23 cellular contexts compared by ENCODE assay signal in genomic region chr2:8268172-8268783, GRCh38.
A peak's percentile ranks its signal among the peaks of the same experiment; 100 is the strongest.
DNase-seq lines count a peak whose midpoint lies in the region; ATAC-seq, FAIRE-seq and TF ChIP-seq lines count a peak whose summit lies in the region.
"Had no signal": no experiment of that assay in that cellular context is flagged by ENCODE, and none has a peak within 500 bp of the region (broad histone marks: within the 10 kb centered on the region; RNA-seq: fewer than 3 reads in every experiment).

No MANE protein-coding gene starts in this region.

- peaks cover 4% of the 10 kb centered on the region for H3K4me1 Mint-ChIP-seq in astrocyte (ENCODE audit: low read depth, unreplicated experiment)
- H3K4me1 Mint-ChIP-seq: activated naive CD8-positive, alpha-beta T cell treated with anti-CD3 and anti-CD28 coated beads, Interleukin-2, amount 50 U/mL, for 24 hours had no signal

- H3K36me3 ChIP-seq in HepG2 (replicated peaks in 1 of 2; ENCODE audit: control insufficient read depth in 1 of 2, insufficient read depth in 2 of 2, low read length in 2 of 2) = no peaks in the 10 kb centered on the region
- H3K36me3 ChIP-seq in right lobe of liver = no peaks in the 10 kb centered on the region
- H3K36me3 ChIP-seq in astrocyte (ENCODE audit: insufficient read depth, low read length) = no peaks in the 10 kb centered on the region
- H3K36me3 ChIP-seq in left ventricle myocardium inferior = no peaks in the 10 kb centered on the region
- H3K36me3 ChIP-seq: neural progenitor cell, tibial artery had no signal

- peaks cover 30% of the 10 kb centered on the region for H3K27me3 Mint-ChIP-seq in astrocyte (ENCODE audit: low read depth, unreplicated experiment)

- H3K27ac Mint-ChIP-seq in astrocyte (ENCODE audit: unreplicated experiment) = no peak overlapping the region
- H3K27ac Mint-ChIP-seq: activated naive CD8-positive, alpha-beta T cell treated with anti-CD3 and anti-CD28 coated beads, Interleukin-2, amount 50 U/mL, for 24 hours; neural progenitor cell had no signal

- H3K27me3 ChIP-seq in HepG2 (ENCODE audit: control insufficient read depth in 1 of 2, insufficient read depth in 2 of 2, low read length in 2 of 2) (no peaks in the 10 kb centered on the region), right lobe of liver (no peaks in the 10 kb centered on the region), astrocyte (ENCODE audit: insufficient read depth, low read length) (peaks cover 2% of the 10 kb centered on the region), left ventricle myocardium inferior (ENCODE audit: low read depth) (no peaks in the 10 kb centered on the region)
- H3K27me3 ChIP-seq: tibial artery had no signal

- no peaks in the 10 kb centered on the region for H4K20me1 ChIP-seq in HepG2 (ENCODE audit: insufficient read depth, low read length)
- H4K20me1 ChIP-seq in astrocyte (ENCODE audit: insufficient read depth, low read length) = no peaks in the 10 kb centered on the region

- H3K79me2 ChIP-seq in HepG2 (ENCODE audit: insufficient read depth, low read length) (no peaks in the 10 kb centered on the region), astrocyte (ENCODE audit: insufficient read depth, low read length) (no peaks in the 10 kb centered on the region)

- TF ChIP-seq EP300 in HepG2 (IDR thresholded peaks at IDR 0.05; ENCODE audit: low read depth in 2 of 2, low read length in 2 of 2) (no peak), HepG2 (CRISPR knock-in tag; IDR thresholded peaks at IDR 0.05; ENCODE audit: borderline replicate concordance) (no peak)

- H2AFZ ChIP-seq in HepG2 (ENCODE audit: low read length) = no peak overlapping the region
- no peak overlapping the region for H2AFZ ChIP-seq in astrocyte (ENCODE audit: low read depth, low read length)
- H2AFZ ChIP-seq: neural progenitor cell, PC-9 had no signal

- H3K4me3 Mint-ChIP-seq in astrocyte (ENCODE audit: unreplicated experiment) = no peak overlapping the region
- H3K4me3 Mint-ChIP-seq: activated naive CD8-positive, alpha-beta T cell treated with anti-CD3 and anti-CD28 coated beads, Interleukin-2, amount 50 U/mL, for 24 hours; neural progenitor cell had no signal

- BruUV-seq in HepG2 (replicated peaks; lab: Mats Ljungman, UMichigan) = no TSS peak

- DNase-seq in HepG2 (ENCODE audit: low spot score) = no peak
- no peak for DNase-seq in right lobe of liver
- peak; percentile 46 for DNase-seq in astrocyte (ENCODE audit: low read depth)
- DNase-seq in left ventricle myocardium inferior = peak; percentile 38
- DNase-seq in dedifferentiated amniotic fluid mesenchymal stem cell (ENCODE audit: extremely low spot score) = no peak
- DNase-seq in NCI-H1417 treated with DMSO at 0.1 percent for 48 hours (lab: John Stamatoyannopoulos, UW) = no peak
- DNase-seq in putamen (ENCODE audit: low spot score) = no peak
- DNase-seq in GM19240 (ENCODE audit: insufficient read length, low spot score) = no peak
- DNase-seq: activated CD4-positive, CD25-positive, alpha-beta regulatory T cell; activated naive CD8-positive, alpha-beta T cell treated with anti-CD3 and anti-CD28 coated beads, Interleukin-2, amount 50 U/mL, for 24 hours; central memory CD4-positive, alpha-beta T cell; effector CD8-positive, alpha-beta T cell; H7; hippocampal formation; NCI-H774; PC-9; stimulated activated CD4-positive, alpha-beta T cell treated with anti-CD3 and anti-CD28 coated beads, Interleukin-15, amount 100 ng/mL, for 24 hours; stimulated activated naive CD4-positive, alpha-beta T cell had no signal

- peaks cover 7% of the 10 kb centered on the region for H3K9me3 Mint-ChIP-seq in astrocyte (ENCODE audit: unreplicated experiment)
- H3K9me3 Mint-ChIP-seq: activated naive CD8-positive, alpha-beta T cell treated with anti-CD3 and anti-CD28 coated beads, Interleukin-2, amount 50 U/mL, for 24 hours had no signal

- H3K27ac ChIP-seq in HepG2 (ENCODE audit: extremely low read length, insufficient read depth, low read length) (no peak overlapping the region), right lobe of liver (no peak overlapping the region), astrocyte (ENCODE audit: low read depth, low read length) (no peak overlapping the region), left ventricle myocardium inferior (replicated peaks) (peak overlapping the region; percentile 14)
- H3K27ac ChIP-seq: HL-60, neural progenitor cell, PC-9, psoas muscle, SK-N-MC, tibial artery had no signal

- no peak overlapping the region for H3K4me2 ChIP-seq in HepG2 (ENCODE audit: low read depth, low read length)
- H3K4me2 ChIP-seq in astrocyte (ENCODE audit: low read length) = no peak overlapping the region
- H3K4me2 ChIP-seq: neural progenitor cell, PC-9 had no signal

- TF ChIP-seq POLR2A in HepG2 (IDR thresholded peaks at IDR 0.05; ENCODE audit: insufficient read depth in 1 of 2, low read depth in 2 of 2, low read length in 2 of 2) (no peak), right lobe of liver (IDR thresholded peaks at IDR 0.05) (no peak)

- FAIRE-seq in HepG2 (lab: Jason Lieb, UNC) (no peak), astrocyte (lab: Jason Lieb, UNC) (no peak)

- no peaks in the 10 kb centered on the region for H3K36me3 Mint-ChIP-seq in astrocyte (ENCODE audit: low read depth, unreplicated experiment)

- POLR2A ChIA-PET in HepG2 (lab: Yijun Ruan, JAX) = no interaction called here

- no peaks in the 10 kb centered on the region for H3K9me3 ChIP-seq in HepG2 (ENCODE audit: low read length)
- H3K9me3 ChIP-seq in right lobe of liver = no peaks in the 10 kb centered on the region
- H3K9me3 ChIP-seq in astrocyte (ENCODE audit: insufficient read depth, low read depth, low read length) = no peaks in the 10 kb centered on the region
- H3K9me3 ChIP-seq in left ventricle myocardium inferior (replicated peaks) = no peaks in the 10 kb centered on the region
- H3K9me3 ChIP-seq: psoas muscle, tibial artery had no signal

- ATAC-seq in HepG2 (no peak), right lobe of liver (no peak)
- ATAC-seq: activated naive CD8-positive, alpha-beta T cell treated with anti-CD3 and anti-CD28 coated beads, Interleukin-2, amount 50 U/mL, for 24 hours had no signal

- H3K4me1 ChIP-seq in HepG2 (ENCODE audit: insufficient read depth, low read length) = no peaks in the 10 kb centered on the region; the same call in 1 of the 2 replicates
- H3K4me1 ChIP-seq in right lobe of liver = no peaks in the 10 kb centered on the region
- H3K4me1 ChIP-seq in astrocyte (ENCODE audit: insufficient read depth, low read length) = no peaks in the 10 kb centered on the region
- peaks cover 17% of the 10 kb centered on the region for H3K4me1 ChIP-seq in left ventricle myocardium inferior
- H3K4me1 ChIP-seq: psoas muscle, tibial artery had no signal

- in situ Hi-C loops in HepG2 (cut with HindIII; ENCODE audit: extremely low pct_ligation_motif_present, low pct_unique_long_range_greater_than_20kb) = no loop called here

- TF ChIP-seq RAD21 in HepG2 (CRISPR knock-in tag; IDR thresholded peaks at IDR 0.05) = no peak

- WGBS in HepG2 (ENCODE audit: low lambda C conversion rate) = 37% methylated on average over 8 of the region's 8 CpGs
- 75% methylated on average over 8 of the region's 8 CpGs for WGBS in right lobe of liver (ENCODE audit: insufficient coverage, low coverage, low lambda C conversion rate, missing lambda C conversion rate)

- TF ChIP-seq CTCF in HepG2 (CRISPR knock-in tag; IDR thresholded peaks at IDR 0.05) (no peak), right lobe of liver (IDR thresholded peaks at IDR 0.05) (no peak), astrocyte (IDR thresholded peaks at IDR 0.05; ENCODE audit: insufficient read depth, low read depth, low read length) (no peak), left ventricle myocardium inferior (IDR thresholded peaks at IDR 0.05; ENCODE audit: borderline replicate concordance) (no peak)

- H3K9ac ChIP-seq in HepG2 (ENCODE audit: insufficient read depth, low read depth, low read length) (no peak overlapping the region), astrocyte (ENCODE audit: low read length) (no peak overlapping the region)
- H3K9ac ChIP-seq: neural progenitor cell had no signal

- H3K4me3 ChIP-seq in HepG2 (replicated peaks in 1 of 3; ENCODE audit: insufficient read depth in 1 of 3, low read depth in 2 of 3, low read length in 3 of 3) = no peak overlapping the region
- no peak overlapping the region for H3K4me3 ChIP-seq in right lobe of liver
- H3K4me3 ChIP-seq in astrocyte (ENCODE audit: insufficient read depth, low read depth, low read length) = no peak overlapping the region
- H3K4me3 ChIP-seq in left ventricle myocardium inferior = no peak overlapping the region
- H3K4me3 ChIP-seq: neural progenitor cell, PC-9, psoas muscle, SK-N-MC, tibial artery had no signal

- CTCF ChIA-PET in HepG2 (lab: Yijun Ruan, JAX; ENCODE audit: low intra/inter-chr PET ratio, low total read pairs) = no interaction called here

- intact Hi-C loops in HepG2 (cut with micrococcal nuclease; ENCODE audit: unreplicated experiment) (no loop called here), right lobe of liver (cut with DNase I) (no loop called here), left ventricle myocardium inferior (cut with micrococcal nuclease) (no loop called here)

TF ChIP-seq in HepG2, 621 proteins besides CTCF, POLR2A, EP300 and RAD21 (continues in another document):
- no peak for TF ChIP-seq MTF2 (CRISPR knock-in tag; IDR thresholded peaks at IDR 0.05; ENCODE audit: borderline replicate concordance)
- TF ChIP-seq FUBP1 (CRISPR knock-in tag; IDR thresholded peaks at IDR 0.05; ENCODE audit: borderline replicate concordance) = no peak

Comparison
In these comparisons a context has a peak if more than half of its experiments do, and no peak if none do; other contexts are left out.
1. DNase-seq: peak in astrocyte (single experiment) and left ventricle myocardium inferior (single experiment); none in HepG2 (single experiment), right lobe of liver (0 of 3), dedifferentiated amniotic fluid mesenchymal stem cell (single experiment), NCI-H1417 treated with DMSO at 0.1 percent for 48 hours (single experiment), putamen (single experiment) and GM19240 (single experiment).